Comparison of ENCODE assay signal across 8 cellular contexts in genomic region chr16:80541306-80541694, GRCh38. TPM values are rescaled to one million over a fixed set of nuclear protein-coding genes. Genes with fewer than 3 reads are reported as not detected.
DNase-seq lines count a peak whose midpoint lies in the region; ATAC-seq, FAIRE-seq and TF ChIP-seq lines count a peak whose summit lies in the region.

No MANE protein-coding gene starts in this region.

- FAIRE-seq in A549 (lab: Jason Lieb, UNC) = no peak

- peaks cover 11% of the 10 kb centered on the region; the same call in 2 of the 3 replicates for H3K9me3 ChIP-seq in A549
- H3K9me3 ChIP-seq in naive thymus-derived CD4-positive, alpha-beta T cell (ENCODE audit: control insufficient read depth in 2 of 3, low read length in 3 of 3) = no peaks in the 10 kb centered on the region

- TF ChIP-seq CTCF in A549 (IDR thresholded peaks at IDR 0.05) (no peak), dorsolateral prefrontal cortex (IDR thresholded peaks at IDR 0.05 in 54 of 56, conservative IDR thresholded peaks at IDR 0.05 in 2 of 56; ENCODE audit: low read depth in 1 of 56, partially characterized antibody in 56 of 56) (no peak)

- no peak for TF ChIP-seq EP300 in A549 (IDR thresholded peaks at IDR 0.05)

- peaks cover 0 to 5% (median 0%) of the 10 kb centered on the region in 5 donors for H3K27me3 Mint-ChIP-seq in naive thymus-derived CD4-positive, alpha-beta T cell

- peaks cover 0 to 8% (median 0%) of the 10 kb centered on the region in 5 donors for H3K36me3 Mint-ChIP-seq in naive thymus-derived CD4-positive, alpha-beta T cell

- POLR2A ChIA-PET in A549 (lab: Yijun Ruan, JAX) = no interaction called here
- POLR2A ChIA-PET in naive thymus-derived CD4-positive, alpha-beta T cell (lab: Charles Lee) = interaction anchor here (0.9 kb wide), 1 partner anchor 23 kb away, joined by 4 read pairs; no protein-coding TSS in a partner anchor

- no peak for DNase-seq in A549 (ENCODE audit: low read depth in 1 of 2, low spot score in 1 of 2)
- DNase-seq in Jurkat, Clone E6-1 (ENCODE audit: low read depth, low spot score) = no peak
- no peak for DNase-seq in dorsolateral prefrontal cortex
- DNase-seq in naive thymus-derived CD4-positive, alpha-beta T cell = no peak
- DNase-seq in hypothalamus (lab: John Stamatoyannopoulos, UW) = no peak
- DNase-seq in SKM-1 (lab: John Stamatoyannopoulos, UW; ENCODE audit: unreplicated experiment) = no peak
- DNase-seq in HK-2 (ENCODE audit: unreplicated experiment) = no peak

- peak overlapping the region in 1 of 2 experiments; percentile 89; a peak in 3 of 6 replicates for H3K27ac ChIP-seq in A549
- H3K27ac ChIP-seq in dorsolateral prefrontal cortex = peak overlapping the region in 37 of 59 donors; percentile 41 to 94 (median 76)
- peak overlapping the region; percentile 77 for H3K27ac ChIP-seq in naive thymus-derived CD4-positive, alpha-beta T cell (ENCODE audit: low read depth, low read length)

- H3K4me3 ChIP-seq in A549 = peak overlapping the region; percentile 57
- peak overlapping the region; percentile 58 for H3K4me3 ChIP-seq in Jurkat, Clone E6-1 (ENCODE audit: low read length)
- peak overlapping the region; percentile 62 to 99 (median 82) for H3K4me3 ChIP-seq in dorsolateral prefrontal cortex
- H3K4me3 ChIP-seq in naive thymus-derived CD4-positive, alpha-beta T cell (ENCODE audit: low read length) = peak overlapping the region; percentile 94

- peaks cover 0 to 15% (median 0%) of the 10 kb centered on the region in 45 donors for H3K27me3 ChIP-seq in dorsolateral prefrontal cortex
- H3K27me3 ChIP-seq in naive thymus-derived CD4-positive, alpha-beta T cell (ENCODE audit: control insufficient read depth in 2 of 2, insufficient read depth in 2 of 2, low read length in 2 of 2) = no peaks in the 10 kb centered on the region

- H3K9me3 Mint-ChIP-seq in naive thymus-derived CD4-positive, alpha-beta T cell = peaks cover 0 to 8% (median 0%) of the 10 kb centered on the region in 11 donors

- ATAC-seq in A549 (no peak), GM21526 (IDR thresholded peaks at IDR 0.05; ENCODE audit: low FRiP score, unreplicated experiment) (no peak)
- ATAC-seq in naive thymus-derived CD4-positive, alpha-beta T cell = no peak

- peak overlapping the region; percentile 96 to 99 (median 97) for H3K27ac Mint-ChIP-seq in naive thymus-derived CD4-positive, alpha-beta T cell

- peak overlapping the region; percentile 94 for H3K4me2 ChIP-seq in A549

- peak overlapping the region; percentile 93 to 98 (median 96) for H3K4me3 Mint-ChIP-seq in naive thymus-derived CD4-positive, alpha-beta T cell

- WGBS in A549 (ENCODE audit: missing lambda C conversion rate) = 37% methylated on average over 6 of the region's 6 CpGs

- intact Hi-C loops in dorsolateral prefrontal cortex (cut with DNase I) = loop anchor here in 1 of 2 donors (2.0 kb wide), 1 partner anchor 408 kb away; no protein-coding TSS in a partner anchor
- intact Hi-C loops in naive thymus-derived CD4-positive, alpha-beta T cell (cut with micrococcal nuclease) = loop anchor here (1.0 to 5.0 kb wide), 11 partner anchors 28 to 1630 kb away; partner anchors contain the start of genes C16orf46 (in 2 of the 2), CENPN (in 2 of the 2), CMC2 (in 2 of the 2) and GCSH (in 1 of the 2)

- TF ChIP-seq POLR2A in A549 (IDR thresholded peaks at IDR 0.05; ENCODE audit: low read length) = no peak

- no peaks in the 10 kb centered on the region for H3K36me3 ChIP-seq in naive thymus-derived CD4-positive, alpha-beta T cell (ENCODE audit: control insufficient read depth in 2 of 3, insufficient read depth in 3 of 3, low read length in 3 of 3)

- peaks cover 16 to 31% (median 19%) of the 10 kb centered on the region in 7 donors for H3K4me1 Mint-ChIP-seq in naive thymus-derived CD4-positive, alpha-beta T cell

- 0 out of 3 replicates have a peak, but pooled peaks cover 2% of the 10 kb centered on the region for H3K4me1 ChIP-seq in A549
- H3K4me1 ChIP-seq in naive thymus-derived CD4-positive, alpha-beta T cell (ENCODE audit: control insufficient read depth in 2 of 2, insufficient read depth in 2 of 2, low read length in 2 of 2) = peaks cover 6 to 13% of the 10 kb centered on the region in 2 donors

- TF ChIP-seq RAD21 in A549 (conservative IDR thresholded peaks at IDR 0.05 in 1 of 2, IDR thresholded peaks at IDR 0.05 in 1 of 2) = no peak

- CTCF ChIA-PET in A549 (lab: Yijun Ruan, JAX) = interaction anchor here (1.2 kb wide), 1 partner anchor 14 kb away, joined by 3 read pairs; no protein-coding TSS in a partner anchor
- CTCF ChIA-PET in naive thymus-derived CD4-positive, alpha-beta T cell (lab: Charles Lee) = interaction anchor here (1.8 kb wide), 1 partner anchor 15 kb away, joined by 5 read pairs; no protein-coding TSS in a partner anchor

TF ChIP-seq in A549, 52 proteins besides CTCF, POLR2A, EP300 and RAD21:
- TF ChIP-seq JUN (IDR thresholded peaks at IDR 0.05) (no peak), JUNB (IDR thresholded peaks at IDR 0.05) (no peak), E2F6 (IDR thresholded peaks at IDR 0.05; ENCODE audit: borderline replicate concordance, low read depth) (no peak), RNF2 (IDR thresholded peaks at IDR 0.05; ENCODE audit: borderline replicate concordance, low read depth) (0 out of 2 replicates have a peak, but pooled peaks have one; percentile 17), HMGXB4 (CRISPR knock-in tag; IDR thresholded peaks at IDR 0.05; ENCODE audit: borderline replicate concordance) (no peak)
TF ChIP-seq in A549: peak in this region for 1.

RNA-seq across cellular contexts. Expression of gene DYNLRB2, which starts 0.5 kb away (rescaled TPM):
- polyA plus RNA-seq in A549 (2011; rRNA removed) (0.25 TPM in 1 of 2 replicates, not detected in the other), A549 (2017; fragmentation: RNase III; extraction: RNeasy Plus Mini Kit Qiagen cat#74134 plus additional on column Dnase treatment) (0.25 TPM in 1 of 3 replicates, not detected in the others)
- not detected in 2 replicates for polyA plus RNA-seq in A549 (2012; cell fraction: cytosol; rRNA removed)
- not detected in 2 replicates for polyA plus RNA-seq in A549 (2012; cell fraction: nucleus; rRNA removed)
- polyA minus RNA-seq in A549 (2011; rRNA and poly(A)+ RNA removed) = not detected in 2 replicates
- polyA plus RNA-seq in Jurkat, Clone E6-1 (2012; ENCODE audit: insufficient read depth, insufficient read length) = not detected
- 10 to 100 TPM in 3 of 120 experiments, 1 to 10 TPM in 108, under 1 TPM in 1, not detected in 8; 0.88 to 11.8 (median 3.8) TPM for total RNA-seq in dorsolateral prefrontal cortex
- 1 to 10 TPM in 1 of 5 experiments, under 1 TPM in 1, not detected in 3; 0.92 to 1.2 TPM for total RNA-seq in naive thymus-derived CD4-positive, alpha-beta T cell
- not detected for polyA plus RNA-seq in naive thymus-derived CD4-positive, alpha-beta T cell
